In the genomic region with DNA sequence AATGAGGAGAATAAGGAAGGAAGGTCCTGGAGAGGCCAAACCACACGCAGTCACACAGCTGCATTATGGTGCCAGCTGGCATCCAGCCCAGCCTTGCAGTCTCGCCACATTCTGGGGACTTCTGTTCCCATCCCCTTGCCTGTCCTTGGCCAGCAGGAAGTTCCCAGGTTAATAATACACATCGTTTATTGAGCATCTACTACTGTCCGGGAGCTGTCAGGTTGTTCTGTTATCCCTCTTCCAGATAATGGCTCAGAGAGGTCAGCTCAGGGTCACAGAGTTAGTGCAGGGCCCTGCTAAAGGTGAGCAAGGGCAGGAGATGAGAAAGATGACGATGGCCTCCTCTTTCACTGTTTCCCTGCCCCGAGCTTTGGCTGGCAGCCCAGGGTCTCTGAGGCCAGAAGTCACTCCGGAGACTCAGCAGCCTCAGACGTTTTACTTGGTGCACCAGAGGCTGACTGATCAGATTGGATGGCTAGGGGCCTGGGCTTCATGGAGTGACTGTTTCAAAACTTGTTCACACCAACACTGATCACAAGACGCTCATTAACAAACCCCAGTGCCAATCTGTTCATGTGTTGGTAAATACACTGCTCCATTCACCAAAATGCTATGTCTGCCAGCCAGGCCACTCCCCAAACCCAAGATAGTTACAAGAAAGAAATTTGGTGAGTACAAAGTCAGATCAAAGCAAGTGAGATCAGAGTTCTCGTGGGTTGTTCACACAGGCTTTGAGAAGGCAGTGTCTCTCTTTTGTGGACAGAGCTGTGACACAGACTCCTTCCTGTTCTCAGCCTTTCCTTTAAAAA, we compare ENCODE assay signal across 8 cellular contexts.
DNase-seq lines count a peak whose midpoint lies in the region; ATAC-seq, FAIRE-seq and TF ChIP-seq lines count a peak whose summit lies in the region.

No MANE protein-coding gene starts in this region.

- H3K4me1 ChIP-seq in keratinocyte (ENCODE audit: control insufficient read depth, extremely low read depth, insufficient read depth, low read length): peaks cover 27% of the 10 kb centered on the region

- H4K20me1 ChIP-seq in keratinocyte (ENCODE audit: control insufficient read depth, extremely low read depth, insufficient read depth, low read length): no peaks in the 10 kb centered on the region

- H3K36me3 ChIP-seq in keratinocyte (ENCODE audit: control insufficient read depth in 2 of 2, extremely low read depth in 1 of 2, insufficient read depth in 2 of 2, low read length in 2 of 2): no peaks in the 10 kb centered on the region

- peak; percentile 59 for DNase-seq in EL
- DNase-seq in NCI-H2029 treated with DMSO at 0.1 percent for 48 hours (lab: John Stamatoyannopoulos, UW): peak; percentile 70
- DNase-seq in activated naive CD8-positive, alpha-beta T cell treated with anti-CD3 and anti-CD28 coated beads, Interleukin-2, amount 50 U/mL, for 24 hours: no peak
- DNase-seq in keratinocyte (ENCODE audit: low read depth, low spot score): no peak

- dilution Hi-C loops in keratinocyte (cut with MboI; ENCODE audit: extremely low pct_ligation_motif_present, low sequenced_read_pairs): no loop called here

- TF ChIP-seq CTCF in keratinocyte (optimal IDR thresholded peaks at IDR 0.05 in 1 of 3, IDR thresholded peaks at IDR 0.05 in 1 of 3, conservative IDR thresholded peaks at IDR 0.05 in 1 of 3; ENCODE audit: extremely low read depth in 1 of 3, insufficient read depth in 2 of 3, low read length in 3 of 3): no peak

- H3K27me3 Mint-ChIP-seq in activated naive CD8-positive, alpha-beta T cell treated with anti-CD3 and anti-CD28 coated beads, Interleukin-2, amount 50 U/mL, for 24 hours: peaks cover 2% of the 10 kb centered on the region

- H3K9me1 ChIP-seq in keratinocyte (ENCODE audit: control insufficient read depth, extremely low read depth, insufficient read depth, low read length): no peaks in the 10 kb centered on the region

- H3K4me3 Mint-ChIP-seq in activated naive CD8-positive, alpha-beta T cell treated with anti-CD3 and anti-CD28 coated beads, Interleukin-2, amount 50 U/mL, for 24 hours: no peak overlapping the region

- H3K4me2 ChIP-seq in keratinocyte (ENCODE audit: control insufficient read depth, extremely low read depth, insufficient read depth, low read depth, low read length): no peak overlapping the region

- H3K79me2 ChIP-seq in keratinocyte (ENCODE audit: control insufficient read depth, insufficient read depth, low read length): no peaks in the 10 kb centered on the region

- H3K4me3 ChIP-seq in keratinocyte (ENCODE audit: control insufficient read depth in 2 of 3, extremely low read depth in 1 of 3, insufficient read depth in 2 of 3, low read depth in 1 of 3, low read length in 3 of 3): no peak overlapping the region

- peak overlapping the region; percentile 59 for H3K27ac ChIP-seq in keratinocyte (ENCODE audit: control insufficient read depth, insufficient read depth, low read length)

- H3K9me3 ChIP-seq in keratinocyte (ENCODE audit: control insufficient read depth, low read depth, low read length): no peaks in the 10 kb centered on the region

- H3K27me3 ChIP-seq in keratinocyte (ENCODE audit: control insufficient read depth, extremely low read depth, insufficient read depth, low read length): no peaks in the 10 kb centered on the region

- peaks cover 16% of the 10 kb centered on the region for H3K4me1 Mint-ChIP-seq in activated naive CD8-positive, alpha-beta T cell treated with anti-CD3 and anti-CD28 coated beads, Interleukin-2, amount 50 U/mL, for 24 hours

- peak; percentile 45 for ATAC-seq in activated naive CD8-positive, alpha-beta T cell treated with anti-CD3 and anti-CD28 coated beads, Interleukin-2, amount 50 U/mL, for 24 hours
- ATAC-seq in HG02588 (IDR thresholded peaks at IDR 0.05; ENCODE audit: unreplicated experiment) (no peak), HG02973 (IDR thresholded peaks at IDR 0.05; ENCODE audit: unreplicated experiment) (no peak), HG03520 (IDR thresholded peaks at IDR 0.05; ENCODE audit: unreplicated experiment) (no peak), HG02870 (IDR thresholded peaks at IDR 0.05; ENCODE audit: unreplicated experiment) (no peak)

- no peaks in the 10 kb centered on the region for H3K36me3 Mint-ChIP-seq in activated naive CD8-positive, alpha-beta T cell treated with anti-CD3 and anti-CD28 coated beads, Interleukin-2, amount 50 U/mL, for 24 hours (ENCODE audit: low read depth)

- H3K9me3 Mint-ChIP-seq in activated naive CD8-positive, alpha-beta T cell treated with anti-CD3 and anti-CD28 coated beads, Interleukin-2, amount 50 U/mL, for 24 hours: no peaks in the 10 kb centered on the region

- H3K9ac ChIP-seq in keratinocyte (ENCODE audit: control insufficient read depth, extremely low read depth, insufficient read depth, low read length): peak overlapping the region; percentile 18

- H2AFZ ChIP-seq in keratinocyte (ENCODE audit: control insufficient read depth, low read length): no peak overlapping the region

- peak overlapping the region; percentile 16 for H3K27ac Mint-ChIP-seq in activated naive CD8-positive, alpha-beta T cell treated with anti-CD3 and anti-CD28 coated beads, Interleukin-2, amount 50 U/mL, for 24 hours

- peak; percentile 60 for FAIRE-seq in keratinocyte (lab: Jason Lieb, UNC)

Comparison
In these comparisons a context has a peak if more than half of its experiments do, and no peak if none do; other contexts are left out.
1. DNase-seq: peak in EL (single experiment) and NCI-H2029 treated with DMSO at 0.1 percent for 48 hours (single experiment); none in activated naive CD8-positive, alpha-beta T cell treated with anti-CD3 and anti-CD28 coated beads, Interleukin-2, amount 50 U/mL, for 24 hours (single experiment) and keratinocyte (single experiment).